ENCODE assay signal across 8 cellular contexts in genomic region chr14:91511014-91511466, GRCh38. TPM values are rescaled to one million over a fixed set of nuclear protein-coding genes. Genes with fewer than 3 reads are reported as not detected.
DNase-seq lines count a peak whose midpoint lies in the region; ATAC-seq, FAIRE-seq and TF ChIP-seq lines count a peak whose summit lies in the region.

No MANE protein-coding gene starts in this region.

- BruUV-seq in mammary epithelial cell (replicated peaks; lab: Mats Ljungman, UMichigan), result no TSS peak

- WGBS in mammary epithelial cell (ENCODE audit: low coverage, missing lambda C conversion rate), result 53% methylated on average over 12 of the region's 12 CpGs
- no CpG with 5 or more reads among the region's 12 CpGs for WGBS in mesendoderm (ENCODE audit: extremely low coverage, insufficient coverage, low lambda C conversion rate)

- H3K18ac ChIP-seq in mesendoderm (ENCODE audit: low read length), result peak overlapping the region; percentile 35

- H2BK15ac ChIP-seq in mesendoderm (replicated peaks; ENCODE audit: low read depth), result no peak overlapping the region

- H3K9me3 ChIP-seq in mammary epithelial cell (replicated peaks; ENCODE audit: insufficient read depth, low read length), result no peaks in the 10 kb centered on the region

- H3K4me1 ChIP-seq in mammary epithelial cell (ENCODE audit: insufficient read depth, low read length) (peaks cover 13% of the 10 kb centered on the region), mesendoderm (ENCODE audit: control insufficient read depth, low read depth, low read length) (peaks cover 3% of the 10 kb centered on the region)

- H2BK5ac ChIP-seq in mesendoderm (ENCODE audit: low read length), result peak overlapping the region; percentile 50

- TF ChIP-seq CTCF in NB4 (IDR thresholded peaks at IDR 0.05; ENCODE audit: low read depth, low read length) (no peak), mammary epithelial cell (conservative IDR thresholded peaks at IDR 0.05 in 1 of 2, IDR thresholded peaks at IDR 0.05 in 1 of 2; ENCODE audit: extremely low read depth in 1 of 2, insufficient read depth in 1 of 2, low read depth in 1 of 2, low read length in 2 of 2) (no peak)

- no peak for ATAC-seq in GM19035 (IDR thresholded peaks at IDR 0.05; ENCODE audit: unreplicated experiment)

- H3K27ac ChIP-seq in mammary epithelial cell (ENCODE audit: insufficient read depth, low read depth, low read length), result peak overlapping the region; percentile 90
- H3K27ac ChIP-seq in mesendoderm (ENCODE audit: low read depth, low read length), result peak overlapping the region; percentile 100

- in situ Hi-C loops in mammary epithelial cell (cut with MboI; ENCODE audit: low sequenced_read_pairs in 2 of 2), result no loop called here

- H2AK5ac ChIP-seq in mesendoderm (ENCODE audit: low read length), result peak overlapping the region; percentile 85

- TF ChIP-seq POLR2A in NB4 (IDR thresholded peaks at IDR 0.05; ENCODE audit: extremely low read depth, insufficient read length), result no peak

- H3K79me2 ChIP-seq in mammary epithelial cell (ENCODE audit: insufficient read depth, low read length), result peaks cover 37% of the 10 kb centered on the region
- peaks cover 33% of the 10 kb centered on the region for H3K79me2 ChIP-seq in mesendoderm (ENCODE audit: control insufficient read depth, insufficient read depth, low read length)

- peak overlapping the region; percentile 76 for H3K4ac ChIP-seq in mesendoderm (ENCODE audit: low read depth, low read length)

- no peak overlapping the region for H3K23ac ChIP-seq in mesendoderm (ENCODE audit: low read length)

- intact Hi-C loops in mammary epithelial cell (cut with micrococcal nuclease), result loop anchor here (5.0 to 10.0 kb wide), 2 partner anchors 326 to 394 kb away; no protein-coding TSS in a partner anchor

- H3K9ac ChIP-seq in mammary epithelial cell (ENCODE audit: insufficient read depth, low read length) (peak overlapping the region; percentile 81), mesendoderm (ENCODE audit: low read length) (peak overlapping the region; percentile 84)

- peak overlapping the region; percentile 95 for H4K8ac ChIP-seq in mesendoderm (ENCODE audit: low read depth, low read length)

- H4K5ac ChIP-seq in mesendoderm (ENCODE audit: low read length), result no peak overlapping the region

- H3K4me2 ChIP-seq in mammary epithelial cell (ENCODE audit: insufficient read depth, low read depth, low read length) (peak overlapping the region; percentile 86), mesendoderm (ENCODE audit: low read length) (peak overlapping the region; percentile 93)

- CTCF ChIA-PET in mammary epithelial cell (lab: Charles Lee; ENCODE audit: low non-redundant PET), result no interaction called here

- H3K36me3 ChIP-seq in mammary epithelial cell (ENCODE audit: insufficient read depth, low read length), result no peaks in the 10 kb centered on the region
- H3K36me3 ChIP-seq in mesendoderm (ENCODE audit: control insufficient read depth, insufficient read depth, low read length), result no peaks in the 10 kb centered on the region

- no peak for FAIRE-seq in HTR-8/SVneo (lab: Jason Lieb, UNC)

- H3K4me3 ChIP-seq in NB4 (ENCODE audit: low read depth, low read length) (peak overlapping the region; percentile 87), mammary epithelial cell (replicated peaks in 1 of 3; ENCODE audit: insufficient read depth in 1 of 3, low read depth in 2 of 3, low read length in 3 of 3) (peak overlapping the region; percentile 70 to 87 (median 71)), mesendoderm (ENCODE audit: low read length) (peak overlapping the region; percentile 86)

- dilution Hi-C loops in mammary epithelial cell (cut with HindIII; ENCODE audit: low sequenced_read_pairs), result no loop called here

- H3K27me3 ChIP-seq in mammary epithelial cell (ENCODE audit: insufficient read depth, low read length) (no peaks in the 10 kb centered on the region), mesendoderm (ENCODE audit: insufficient read depth, low read length, poor library complexity) (no peaks in the 10 kb centered on the region)

- H2AFZ ChIP-seq in mammary epithelial cell (ENCODE audit: low read depth, low read length), result peak overlapping the region; percentile 89

- H3K79me1 ChIP-seq in mesendoderm (ENCODE audit: low read length), result no peaks in the 10 kb centered on the region

- no peaks in the 10 kb centered on the region for H4K20me1 ChIP-seq in mammary epithelial cell (ENCODE audit: insufficient read depth, low read length)

- H2BK120ac ChIP-seq in mesendoderm (ENCODE audit: low read depth, low read length), result no peak overlapping the region

- peak; percentile 58 for DNase-seq in NCI-H82 (lab: John Stamatoyannopoulos, UW)
- DNase-seq in NCI-H82 treated with DMSO at 0.1 percent for 48 hours (lab: John Stamatoyannopoulos, UW; ENCODE audit: unreplicated experiment), result no peak
- DNase-seq in NB4 (ENCODE audit: low read depth), result peak; percentile 58
- DNase-seq in mammary epithelial cell, result no peak
- DNase-seq in mesendoderm, result peak; percentile 55
- no peak for DNase-seq in globus pallidus (ENCODE audit: low spot score)
- DNase-seq in HTR-8/SVneo (ENCODE audit: insufficient read length, low spot score), result no peak

- peak overlapping the region; percentile 97 for H3K56ac ChIP-seq in mesendoderm (ENCODE audit: low read length)

RNA-seq across cellular contexts. Expression of gene PPP4R3A, which starts 0.9 kb away (rescaled TPM):
- 10 to 100 TPM; 47.7 to 84.1 TPM for total RNA-seq in mammary epithelial cell
- polyA plus RNA-seq in mammary epithelial cell, result 37.1 TPM
- 30.8 TPM for polyA minus RNA-seq in mammary epithelial cell
- polyA plus RNA-seq in mesendoderm (2013, experiment 1 of 2), result 84.1 TPM
- polyA plus RNA-seq in mesendoderm (2013, experiment 2 of 2), result 84.0 TPM

Comparison
In these comparisons a context has a peak if more than half of its experiments do, and no peak if none do; other contexts are left out.
1. DNase-seq: peak in NCI-H82 (single experiment), NB4 (single experiment) and mesendoderm (single experiment); none in NCI-H82 treated with DMSO at 0.1 percent for 48 hours (single experiment), mammary epithelial cell (single experiment), globus pallidus (single experiment) and HTR-8/SVneo (single experiment).
2. Peak in every context shown above with its lines, with median percentiles within 50 percentile points of each other: H3K4me3 ChIP-seq.